Comparison of ENCODE assay signal across 1 cellular context in genomic region chr11:111938687-111939160, GRCh38.
TF ChIP-seq lines count a peak whose summit lies in the region.

No MANE protein-coding gene starts in this region.

TF ChIP-seq in GM23338, 12 proteins besides CTCF, POLR2A, EP300 and RAD21 (continued from another document):
- TF ChIP-seq REST (IDR thresholded peaks at IDR 0.05; ENCODE audit: unreplicated experiment) (no peak), ETS1 (IDR thresholded peaks at IDR 0.05) (no peak), ZNF331 (CRISPR knock-in tag; IDR thresholded peaks at IDR 0.05; ENCODE audit: low read depth) (no peak), ZNF114 (CRISPR knock-in tag; IDR thresholded peaks at IDR 0.05) (no peak)
